Comparison of ENCODE assay signal across 9 cellular contexts in the genomic region with DNA sequence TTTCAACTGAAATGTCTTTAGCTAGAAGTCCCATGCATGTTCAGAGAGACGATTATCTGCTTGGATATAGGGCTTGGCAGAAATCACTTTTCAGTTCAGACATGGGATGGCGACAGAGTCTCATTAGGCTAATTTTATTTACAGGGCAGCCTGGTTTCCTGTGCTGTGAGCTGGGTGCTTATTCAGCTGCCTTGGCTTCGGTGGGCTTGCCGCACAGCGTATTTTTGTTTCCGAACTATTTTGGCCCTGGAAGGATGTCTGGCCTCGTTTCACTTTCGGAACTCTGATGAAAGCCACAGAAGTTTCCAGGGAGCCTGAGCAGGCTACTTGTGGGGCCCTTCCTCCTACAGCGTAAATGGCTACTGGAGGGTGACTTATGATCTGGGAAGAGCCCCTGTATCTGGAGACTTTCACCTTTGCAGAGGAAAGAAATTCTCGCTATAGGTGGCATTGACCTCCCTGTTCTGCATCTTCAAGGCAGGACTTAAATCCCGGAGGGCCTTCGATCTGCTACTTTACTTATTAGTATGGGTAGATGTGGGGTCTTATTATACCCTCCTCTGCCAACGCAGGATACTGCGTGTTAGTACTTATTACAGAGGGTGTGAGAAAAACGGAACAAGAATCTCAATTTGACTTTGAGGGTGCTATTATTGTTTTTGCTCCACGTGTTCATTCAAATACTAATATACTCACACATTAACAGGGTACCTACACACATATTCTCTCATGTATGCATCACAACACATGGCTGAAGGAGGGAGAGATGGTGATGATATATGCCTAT.
A peak's percentile ranks its signal among the peaks of the same experiment; 100 is the strongest.
DNase-seq lines count a peak whose midpoint lies in the region; ATAC-seq and TF ChIP-seq lines count a peak whose summit lies in the region.
"Had no signal": no experiment of that assay in that cellular context is flagged by ENCODE, and none has a peak within 500 bp of the region (broad histone marks: within the 10 kb centered on the region; RNA-seq: fewer than 3 reads in every experiment).

No MANE protein-coding gene starts in this region.

- intact Hi-C loops in activated CD4-positive, alpha-beta memory T cell treated with anti-CD3 and anti-CD28 coated beads for 36 hours (cut with micrococcal nuclease): loop anchor here (5.0 kb wide), 1 partner anchor 370 kb away; no protein-coding TSS in a partner anchor

- no peak overlapping the region for H3K4me2 ChIP-seq in parathyroid adenoma (ENCODE audit: low read length)

- H3K9me3 ChIP-seq in parathyroid adenoma (ENCODE audit: control insufficient read depth, low read length): no peaks in the 10 kb centered on the region

- H3K9me3 Mint-ChIP-seq in IgD-negative memory B cell: no peaks in the 10 kb centered on the region
- no peaks in the 10 kb centered on the region for H3K9me3 Mint-ChIP-seq in activated CD4-positive, alpha-beta memory T cell treated with anti-CD3 and anti-CD28 coated beads for 36 hours
- H3K9me3 Mint-ChIP-seq: CD4-positive, alpha-beta memory T cell had no signal

- peak overlapping the region in 3 of 4 donors; percentile 45 to 63 (median 61) for H3K4me3 Mint-ChIP-seq in IgD-negative memory B cell
- H3K4me3 Mint-ChIP-seq in activated CD4-positive, alpha-beta memory T cell treated with anti-CD3 and anti-CD28 coated beads for 36 hours: no peak overlapping the region

- H2AFZ ChIP-seq in parathyroid adenoma: no peak overlapping the region

- CTCF ChIA-PET in activated CD4-positive, alpha-beta memory T cell treated with anti-CD3 and anti-CD28 coated beads for 36 hours (lab: Charles Lee): interaction anchor here (0.7 kb wide), 1 partner anchor 367 kb away, joined by 3 read pairs; no protein-coding TSS in a partner anchor

- peak in 2 of 3 experiments; percentile 7 to 19 for DNase-seq in NCI-H1417 (lab: John Stamatoyannopoulos, UW)
- DNase-seq in NCI-H1417 treated with DMSO at 0.1 percent for 48 hours (lab: John Stamatoyannopoulos, UW): no peak
- peak; percentile 8 for DNase-seq in activated CD4-positive, alpha-beta memory T cell treated with anti-CD3 and anti-CD28 coated beads for 36 hours
- DNase-seq in globus pallidus (ENCODE audit: low spot score): peak; percentile 79
- DNase-seq in effector CD4-positive, alpha-beta T cell: no peak

- peak overlapping the region in 1 of 3 donors; percentile 13 for H3K27ac Mint-ChIP-seq in IgD-negative memory B cell
- H3K27ac Mint-ChIP-seq in activated CD4-positive, alpha-beta memory T cell treated with anti-CD3 and anti-CD28 coated beads for 36 hours: no peak overlapping the region
- H3K27ac Mint-ChIP-seq: CD4-positive, alpha-beta memory T cell had no signal

- H3K36me3 Mint-ChIP-seq in IgD-negative memory B cell: no peaks in the 10 kb centered on the region
- no peaks in the 10 kb centered on the region for H3K36me3 Mint-ChIP-seq in activated CD4-positive, alpha-beta memory T cell treated with anti-CD3 and anti-CD28 coated beads for 36 hours
- H3K36me3 Mint-ChIP-seq: CD4-positive, alpha-beta memory T cell had no signal

- H3K27me3 ChIP-seq in parathyroid adenoma (ENCODE audit: control insufficient read depth, insufficient read depth, low read length): no peaks in the 10 kb centered on the region

- H3K4me3 ChIP-seq in parathyroid adenoma (ENCODE audit: low read depth, low read length): no peak overlapping the region

- peak; percentile 90 for ATAC-seq in GM21717 (IDR thresholded peaks at IDR 0.05; ENCODE audit: unreplicated experiment)

- H3K79me2 ChIP-seq in parathyroid adenoma: no peaks in the 10 kb centered on the region

- POLR2A ChIA-PET in activated CD4-positive, alpha-beta memory T cell treated with anti-CD3 and anti-CD28 coated beads for 36 hours (lab: Charles Lee): no interaction called here

- H3K4me1 ChIP-seq in parathyroid adenoma: no peaks in the 10 kb centered on the region

- no peaks in the 10 kb centered on the region for H3K27me3 Mint-ChIP-seq in IgD-negative memory B cell
- H3K27me3 Mint-ChIP-seq in activated CD4-positive, alpha-beta memory T cell treated with anti-CD3 and anti-CD28 coated beads for 36 hours: no peaks in the 10 kb centered on the region
- H3K27me3 Mint-ChIP-seq: CD4-positive, alpha-beta memory T cell had no signal

- TF ChIP-seq CTCF in parathyroid adenoma (IDR thresholded peaks at IDR 0.05): peak; percentile 22

- H3K36me3 ChIP-seq in parathyroid adenoma (ENCODE audit: control insufficient read depth, insufficient read depth, low read length): no peaks in the 10 kb centered on the region

- no peak overlapping the region for H3K27ac ChIP-seq in parathyroid adenoma

- H3K4me1 Mint-ChIP-seq in IgD-negative memory B cell: peaks cover 0 to 6% (median 0%) of the 10 kb centered on the region in 3 donors
- H3K4me1 Mint-ChIP-seq in activated CD4-positive, alpha-beta memory T cell treated with anti-CD3 and anti-CD28 coated beads for 36 hours (ENCODE audit: low read depth): no peaks in the 10 kb centered on the region

- H3K9ac ChIP-seq in parathyroid adenoma: no peak overlapping the region

Comparison
In these comparisons a context has a peak if more than half of its experiments do, and no peak if none do; other contexts are left out.
1. DNase-seq: peak in NCI-H1417 (2 of 3), activated CD4-positive, alpha-beta memory T cell treated with anti-CD3 and anti-CD28 coated beads for 36 hours (single experiment) and globus pallidus (single experiment); none in NCI-H1417 treated with DMSO at 0.1 percent for 48 hours (single experiment) and effector CD4-positive, alpha-beta T cell (single experiment).